ENCODE assay signal across 18 cellular contexts in genomic region chr16:57133101-57133500, GRCh38. TPM values are rescaled to one million over a fixed set of nuclear protein-coding genes. Genes with fewer than 3 reads are reported as not detected.
DNase-seq lines count a peak whose midpoint lies in the region; ATAC-seq and TF ChIP-seq lines count a peak whose summit lies in the region.
"Had no signal": no experiment of that assay in that cellular context is flagged by ENCODE, and none has a peak within 500 bp of the region (broad histone marks: within the 10 kb centered on the region; RNA-seq: fewer than 3 reads in every experiment).

No MANE protein-coding gene starts in this region.

- intact Hi-C loops in natural killer cell (cut with micrococcal nuclease), result no loop called here

- H3K36me3 Mint-ChIP-seq in natural killer cell, result no peaks in the 10 kb centered on the region
- H3K36me3 Mint-ChIP-seq in natural killer cell treated with Interleukin-12 subunit alpha and Interleukin-12 subunit beta and Interleukin-15 and Interleukin-18, amount 100 ng/mL, for 72 hours, result no peaks in the 10 kb centered on the region
- H3K36me3 Mint-ChIP-seq in activated naive CD8-positive, alpha-beta T cell, result no peaks in the 10 kb centered on the region
- H3K36me3 Mint-ChIP-seq: naive B cell had no signal

- H3K4me3 Mint-ChIP-seq in natural killer cell, result no peak overlapping the region
- no peak overlapping the region for H3K4me3 Mint-ChIP-seq in natural killer cell treated with Interleukin-12 subunit alpha and Interleukin-12 subunit beta and Interleukin-15 and Interleukin-18, amount 100 ng/mL, for 72 hours
- H3K4me3 Mint-ChIP-seq in activated naive CD8-positive, alpha-beta T cell, result peak overlapping the region; percentile 75
- H3K4me3 Mint-ChIP-seq: activated T-helper 1 cell treated with anti-CD3 and anti-CD28 coated beads, Interleukin-12 subunit alpha, Interleukin-12 subunit beta, Interleukin-2, Interleukin-4 antibody, amounts not matched to agents 30 ng/mL and 10 ng/mL and 1 ng/mL, durations not matched to agents 14 hours and 24 hours and 36 hours had no signal

- H3K36me3 ChIP-seq in mucosa of rectum (ENCODE audit: control insufficient read depth in 2 of 2, insufficient read depth in 2 of 2, low read length in 2 of 2), result peaks cover 0 to 4% of the 10 kb centered on the region in 2 donors

- peak overlapping the region; percentile 91 to 94 for H3K27ac ChIP-seq in mucosa of rectum (ENCODE audit: low read depth in 2 of 2, low read length in 2 of 2)
- H3K27ac ChIP-seq: gastroesophageal sphincter had no signal

- H3K9ac ChIP-seq in mucosa of rectum (ENCODE audit: low read depth in 1 of 2, low read length in 2 of 2), result peak overlapping the region in 1 of 2 donors; percentile 66
- H3K9ac ChIP-seq: SK-N-SH had no signal

- H3K27me3 ChIP-seq in mucosa of rectum (ENCODE audit: control insufficient read depth in 2 of 2, insufficient read depth in 2 of 2, low read length in 2 of 2), result no peaks in the 10 kb centered on the region
- H3K27me3 ChIP-seq: gastroesophageal sphincter had no signal

- no peak for DNase-seq in natural killer cell
- no peak for DNase-seq in natural killer cell treated with Interleukin-12 subunit alpha and Interleukin-12 subunit beta and Interleukin-15 and Interleukin-18, amount 100 ng/mL, for 72 hours (ENCODE audit: low spot score)
- no peak for DNase-seq in NCI-H446 treated with DMSO at 0.1 percent for 48 hours (lab: John Stamatoyannopoulos, UW)
- no peak for DNase-seq in SW 1271 (lab: John Stamatoyannopoulos, UW)
- DNase-seq: activated CD4-positive, alpha-beta T cell treated with anti-CD3 and anti-CD28 coated beads, Interleukin-2, amount 50 U/mL, for 4 hours; cortex of kidney; erythroblast; Karpas-422; lower lobe of right lung; naive B cell; NCI-H1092 treated with DMSO at 0.1 percent for 48 hours; SK-N-SH had no signal

- no peak for TF ChIP-seq CTCF in natural killer cell (IDR thresholded peaks at IDR 0.05)

- no peaks in the 10 kb centered on the region for H3K9me3 ChIP-seq in mucosa of rectum (ENCODE audit: control insufficient read depth in 2 of 2, low read length in 2 of 2)
- H3K9me3 ChIP-seq: gastroesophageal sphincter, lower lobe of right lung, SK-N-SH had no signal

- no peaks in the 10 kb centered on the region for H3K27me3 Mint-ChIP-seq in natural killer cell (ENCODE audit: low read depth in 2 of 2)
- no peaks in the 10 kb centered on the region for H3K27me3 Mint-ChIP-seq in natural killer cell treated with Interleukin-12 subunit alpha and Interleukin-12 subunit beta and Interleukin-15 and Interleukin-18, amount 100 ng/mL, for 72 hours
- H3K27me3 Mint-ChIP-seq in activated naive CD8-positive, alpha-beta T cell, result no peaks in the 10 kb centered on the region
- H3K27me3 Mint-ChIP-seq: naive B cell had no signal

- no peak for ATAC-seq in natural killer cell
- ATAC-seq in natural killer cell treated with Interleukin-12 subunit alpha and Interleukin-12 subunit beta and Interleukin-15 and Interleukin-18, amount 100 ng/mL, for 72 hours, result no peak
- no peak for ATAC-seq in HG02610 (IDR thresholded peaks at IDR 0.05; ENCODE audit: unreplicated experiment)
- ATAC-seq in GM21529 (IDR thresholded peaks at IDR 0.05; ENCODE audit: unreplicated experiment), result no peak
- ATAC-seq: gastroesophageal sphincter had no signal

- peak overlapping the region; percentile 74 to 85 for H3K27ac Mint-ChIP-seq in natural killer cell
- H3K27ac Mint-ChIP-seq in natural killer cell treated with Interleukin-12 subunit alpha and Interleukin-12 subunit beta and Interleukin-15 and Interleukin-18, amount 100 ng/mL, for 72 hours, result no peak overlapping the region
- peak overlapping the region; percentile 95 for H3K27ac Mint-ChIP-seq in activated naive CD8-positive, alpha-beta T cell

- peaks cover 20 to 65% of the 10 kb centered on the region in 2 donors for H3K4me1 Mint-ChIP-seq in natural killer cell
- H3K4me1 Mint-ChIP-seq in natural killer cell treated with Interleukin-12 subunit alpha and Interleukin-12 subunit beta and Interleukin-15 and Interleukin-18, amount 100 ng/mL, for 72 hours (ENCODE audit: low read depth in 2 of 2), result peaks cover 16 to 39% of the 10 kb centered on the region in 2 donors
- peaks cover 69% of the 10 kb centered on the region for H3K4me1 Mint-ChIP-seq in activated naive CD8-positive, alpha-beta T cell (ENCODE audit: low read depth)

- H3K9me3 Mint-ChIP-seq in natural killer cell, result no peaks in the 10 kb centered on the region
- H3K9me3 Mint-ChIP-seq in natural killer cell treated with Interleukin-12 subunit alpha and Interleukin-12 subunit beta and Interleukin-15 and Interleukin-18, amount 100 ng/mL, for 72 hours, result no peaks in the 10 kb centered on the region
- H3K9me3 Mint-ChIP-seq in activated naive CD8-positive, alpha-beta T cell (ENCODE audit: low read depth), result no peaks in the 10 kb centered on the region
- H3K9me3 Mint-ChIP-seq: activated T-helper 1 cell treated with anti-CD3 and anti-CD28 coated beads, Interleukin-12 subunit alpha, Interleukin-12 subunit beta, Interleukin-2, Interleukin-4 antibody, amounts not matched to agents 30 ng/mL and 10 ng/mL and 1 ng/mL, durations not matched to agents 14 hours and 24 hours and 36 hours; naive B cell had no signal

- H3K4me3 ChIP-seq in mucosa of rectum (ENCODE audit: low read length in 2 of 2), result no peak overlapping the region
- H3K4me3 ChIP-seq: gastroesophageal sphincter, lower lobe of right lung had no signal

- H3K4me1 ChIP-seq in mucosa of rectum (ENCODE audit: control insufficient read depth in 2 of 2, insufficient read depth in 2 of 2, low read length in 2 of 2), result peaks cover 40 to 50% of the 10 kb centered on the region in 2 donors
- H3K4me1 ChIP-seq: gastroesophageal sphincter had no signal

RNA-seq across cellular contexts. Expression of gene CPNE2, which starts 40.7 kb away (rescaled TPM):
- total RNA-seq in natural killer cell, result 1 to 10 TPM; 2.0 to 2.6 (median 2.4) TPM
- total RNA-seq in natural killer cell treated with Interleukin-12 subunit alpha and Interleukin-12 subunit beta and Interleukin-15 and Interleukin-18, amount 100 ng/mL, for 72 hours, result under 1 TPM; 0.50 to 0.95 TPM

RNA-seq across cellular contexts. Expression of gene PSME3IP1, which starts 52.7 kb away (rescaled TPM):
- 100 to 1,000 TPM; 129 to 148 (median 133) TPM for total RNA-seq in natural killer cell
- 100 to 1,000 TPM; 117 to 121 TPM for total RNA-seq in natural killer cell treated with Interleukin-12 subunit alpha and Interleukin-12 subunit beta and Interleukin-15 and Interleukin-18, amount 100 ng/mL, for 72 hours

RNA-seq across cellular contexts. Expression of gene RSPRY1, which starts 53.0 kb away (rescaled TPM):
- total RNA-seq in natural killer cell, result 10 to 100 TPM; 22.6 to 26.6 (median 23.4) TPM
- total RNA-seq in natural killer cell treated with Interleukin-12 subunit alpha and Interleukin-12 subunit beta and Interleukin-15 and Interleukin-18, amount 100 ng/mL, for 72 hours, result 10 to 100 TPM; 36.4 to 43.6 TPM

Comparison
In these comparisons a context has a peak if more than half of its experiments do, and no peak if none do; other contexts are left out.
1. H3K27ac Mint-ChIP-seq: peak in natural killer cell (2 of 2) and activated naive CD8-positive, alpha-beta T cell (single experiment); none in natural killer cell treated with Interleukin-12 subunit alpha and Interleukin-12 subunit beta and Interleukin-15 and Interleukin-18, amount 100 ng/mL, for 72 hours (0 of 2).